1 cellular context compared by ENCODE assay signal in the genomic region with DNA sequence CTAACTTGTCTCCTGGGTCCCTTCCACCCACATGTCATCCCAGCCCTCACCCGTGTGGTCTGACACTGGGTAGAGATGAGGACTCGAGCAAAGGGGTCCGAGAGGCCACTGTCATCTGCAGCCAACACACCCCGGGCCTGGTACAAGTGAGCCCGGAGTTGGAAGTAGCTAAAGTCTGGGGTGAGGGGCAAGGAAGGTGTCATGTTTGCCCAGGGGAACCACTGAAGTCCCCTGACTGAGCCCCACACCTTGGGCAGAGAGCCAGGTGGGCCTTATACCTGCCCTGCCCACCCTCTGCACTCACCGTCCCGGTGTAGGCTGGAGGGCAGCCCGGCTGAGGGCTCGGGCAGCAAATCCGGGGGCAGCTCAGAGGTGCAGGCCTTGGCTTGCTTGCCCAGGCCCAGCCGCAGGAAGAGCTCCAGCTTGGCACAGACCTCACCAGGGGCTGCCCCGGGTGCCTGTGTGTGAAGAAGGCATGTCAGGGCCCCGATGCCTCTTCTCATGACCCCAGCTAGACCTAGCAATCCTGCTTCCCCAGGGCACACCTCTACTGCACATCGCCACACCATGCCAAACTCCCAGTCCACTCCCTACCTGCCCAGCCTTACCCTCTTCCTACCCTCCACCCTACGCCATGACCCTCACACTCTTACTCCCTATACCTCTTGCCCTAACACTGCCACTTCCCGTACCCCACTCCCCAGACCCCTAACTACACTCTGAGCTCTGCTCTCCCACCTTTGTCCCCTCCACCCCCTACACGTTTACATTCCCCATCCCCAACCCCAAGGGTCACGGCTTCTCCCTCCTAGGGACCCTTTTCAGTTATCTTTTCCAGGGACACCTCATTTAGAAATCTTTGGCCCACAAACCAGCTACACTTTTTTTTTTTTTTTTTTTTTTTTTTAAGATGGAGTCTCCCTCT.
TF ChIP-seq lines count a peak whose summit lies in the region.

No MANE protein-coding gene starts in this region.

TF ChIP-seq in A549, 52 proteins besides CTCF, POLR2A, EP300 and RAD21:
- no peak for TF ChIP-seq CHD2 (IDR thresholded peaks at IDR 0.05; ENCODE audit: low read length, partially characterized antibody)
- no peak for TF ChIP-seq PHF8 (IDR thresholded peaks at IDR 0.05; ENCODE audit: borderline replicate concordance, low read depth)
- no peak for TF ChIP-seq SREBF2 (IDR thresholded peaks at IDR 0.05)
- TF ChIP-seq REST (IDR thresholded peaks at IDR 0.05) = no peak
- no peak for TF ChIP-seq MAZ (IDR thresholded peaks at IDR 0.05; ENCODE audit: borderline replicate concordance, low read depth, low read length)
- TF ChIP-seq TP53 (CRISPR knock-in tag; IDR thresholded peaks at IDR 0.05) = no peak
- TF ChIP-seq JUN (IDR thresholded peaks at IDR 0.05) = no peak
- no peak for TF ChIP-seq MAX (IDR thresholded peaks at IDR 0.05)
- no peak for TF ChIP-seq FOSB (CRISPR knock-in tag; IDR thresholded peaks at IDR 0.05)
- TF ChIP-seq, protein P1, sequence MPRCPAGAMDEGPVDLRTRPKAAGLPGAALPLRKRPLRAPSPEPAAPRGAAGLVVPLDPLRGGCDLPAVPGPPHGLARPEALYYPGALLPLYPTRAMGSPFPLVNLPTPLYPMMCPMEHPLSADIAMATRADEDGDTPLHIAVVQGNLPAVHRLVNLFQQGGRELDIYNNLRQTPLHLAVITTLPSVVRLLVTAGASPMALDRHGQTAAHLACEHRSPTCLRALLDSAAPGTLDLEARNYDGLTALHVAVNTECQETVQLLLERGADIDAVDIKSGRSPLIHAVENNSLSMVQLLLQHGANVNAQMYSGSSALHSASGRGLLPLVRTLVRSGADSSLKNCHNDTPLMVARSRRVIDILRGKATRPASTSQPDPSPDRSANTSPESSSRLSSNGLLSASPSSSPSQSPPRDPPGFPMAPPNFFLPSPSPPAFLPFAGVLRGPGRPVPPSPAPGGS (IDR thresholded peaks at IDR 0.05) = no peak
- no peak for TF ChIP-seq HDAC2 (IDR thresholded peaks at IDR 0.05)
- TF ChIP-seq ESRRA (IDR thresholded peaks at IDR 0.05; ENCODE audit: borderline replicate concordance, low read length) = no peak
- no peak for TF ChIP-seq ZNF302 (CRISPR knock-in tag; IDR thresholded peaks at IDR 0.05)
TF ChIP-seq in A549: peak in this region for 0.
